In genomic region chrX:18833071-18833731, GRCh38 we compare ENCODE assay signal across 13 cellular contexts.
DNase-seq lines count a peak whose midpoint lies in the region; TF ChIP-seq lines count a peak whose summit lies in the region.
"Had no signal": no experiment of that assay in that cellular context is flagged by ENCODE, and none has a peak within 500 bp of the region (broad histone marks: within the 10 kb centered on the region; RNA-seq: fewer than 3 reads in every experiment).

No MANE protein-coding gene starts in this region.

- no peak overlapping the region for H3K9ac ChIP-seq in MM.1S (ENCODE audit: low read length)

- H3K27ac ChIP-seq in tibial nerve (peak overlapping the region in 3 of 4 donors; percentile 40 to 78 (median 73)), MM.1S (ENCODE audit: low read length) (no peak overlapping the region)
- H3K27ac ChIP-seq: 22Rv1 had no signal

- H4K20me1 ChIP-seq in MM.1S (ENCODE audit: insufficient read depth, low read length), result no peaks in the 10 kb centered on the region

- H3K9me2 ChIP-seq in MM.1S (replicated peaks; ENCODE audit: insufficient read depth, low read length), result no peaks in the 10 kb centered on the region

- H3K4me1 ChIP-seq in tibial nerve, result peaks cover 0 to 8% (median 0%) of the 10 kb centered on the region in 4 donors
- H3K4me1 ChIP-seq in MM.1S (ENCODE audit: low read length), result no peaks in the 10 kb centered on the region

- H2AFZ ChIP-seq in MM.1S (ENCODE audit: low read length), result no peak overlapping the region

- DNase-seq in DMS 273 (lab: John Stamatoyannopoulos, UW; ENCODE audit: unreplicated experiment), result peak; percentile 35
- no peak for DNase-seq in DMS 273 treated with DMSO at 0.1 percent for 48 hours (lab: John Stamatoyannopoulos, UW)
- peak; percentile 1 for DNase-seq in fibroblast of pulmonary artery (ENCODE audit: low read depth)
- DNase-seq in medulla oblongata (ENCODE audit: extremely low spot score), result peak; percentile 18
- DNase-seq in tibial nerve (ENCODE audit: low spot score in 2 of 2), result peak; percentile 14 to 24
- DNase-seq in inferior parietal cortex (ENCODE audit: extremely low spot score), result no peak
- no peak for DNase-seq in MM.1S
- no peak for DNase-seq in NCI-H2196 treated with DMSO at 0.1 percent for 48 hours (lab: John Stamatoyannopoulos, UW; ENCODE audit: unreplicated experiment)
- DNase-seq: EL, NCI-H2081 treated with DMSO at 0.1 percent for 48 hours, PC-3 had no signal

- H3F3A ChIP-seq in MM.1S (ENCODE audit: insufficient read depth, low read length), result no peaks in the 10 kb centered on the region

- no peaks in the 10 kb centered on the region for H3K79me2 ChIP-seq in MM.1S (ENCODE audit: low read length)

- 4 to 58% methylated on average over 20 to 22 of the region's 22 CpGs for WGBS in tibial nerve, 2 donors

- TF ChIP-seq CTCF in fibroblast of pulmonary artery (IDR thresholded peaks at IDR 0.05; ENCODE audit: low read length, missing control alignments) (no peak), tibial nerve (IDR thresholded peaks at IDR 0.05) (no peak), MM.1S (IDR thresholded peaks at IDR 0.05; ENCODE audit: low read length) (no peak)

- TF ChIP-seq EP300 in tibial nerve (IDR thresholded peaks at IDR 0.05), result no peak

- no peak overlapping the region for H3K4me3 ChIP-seq in fibroblast of pulmonary artery (replicated peaks; ENCODE audit: low read depth, low read length)
- H3K4me3 ChIP-seq in tibial nerve, result peak overlapping the region in 2 of 4 donors; percentile 19 to 37
- no peak overlapping the region for H3K4me3 ChIP-seq in MM.1S (ENCODE audit: low read length)
- H3K4me3 ChIP-seq: skin epidermis had no signal

- H3K9me3 ChIP-seq in tibial nerve (no peaks in the 10 kb centered on the region), MM.1S (replicated peaks; ENCODE audit: insufficient read depth, low read length) (no peaks in the 10 kb centered on the region)

- no peaks in the 10 kb centered on the region for H3K27me3 ChIP-seq in tibial nerve
- H3K27me3 ChIP-seq in MM.1S (replicated peaks; ENCODE audit: insufficient read depth, low read length), result no peaks in the 10 kb centered on the region

- H3K4me2 ChIP-seq in MM.1S (ENCODE audit: low read depth, low read length), result no peak overlapping the region

- H3K36me3 ChIP-seq in tibial nerve (no peaks in the 10 kb centered on the region), MM.1S (replicated peaks; ENCODE audit: insufficient read depth, low read length) (no peaks in the 10 kb centered on the region)

- TF ChIP-seq POLR2A in tibial nerve (IDR thresholded peaks at IDR 0.05), result no peak

Comparison
In these comparisons a context has a peak if more than half of its experiments do, and no peak if none do; other contexts are left out.
1. DNase-seq: peak in DMS 273 (single experiment), fibroblast of pulmonary artery (single experiment), medulla oblongata (single experiment) and tibial nerve (2 of 2); none in DMS 273 treated with DMSO at 0.1 percent for 48 hours (single experiment), inferior parietal cortex (single experiment), MM.1S (single experiment) and NCI-H2196 treated with DMSO at 0.1 percent for 48 hours (single experiment).